ENCODE assay signal across 20 cellular contexts in genomic region chr15:100692259-100692658, GRCh38.
DNase-seq lines count a peak whose midpoint lies in the region; ATAC-seq, FAIRE-seq and TF ChIP-seq lines count a peak whose summit lies in the region.
"Had no signal": no experiment of that assay in that cellular context is flagged by ENCODE, and none has a peak within 500 bp of the region (broad histone marks: within the 10 kb centered on the region; RNA-seq: fewer than 3 reads in every experiment).

No MANE protein-coding gene starts in this region.

- no peak overlapping the region for H3K4me3 ChIP-seq in GM23248
- no peak overlapping the region for H3K4me3 ChIP-seq in astrocyte (ENCODE audit: insufficient read depth, low read depth, low read length)
- H3K4me3 ChIP-seq in fibroblast of villous mesenchyme (ENCODE audit: low read depth, low read length): no peak overlapping the region
- no peak overlapping the region for H3K4me3 ChIP-seq in osteoblast (ENCODE audit: insufficient read depth, low read length)
- no peak overlapping the region for H3K4me3 ChIP-seq in MM.1S (ENCODE audit: low read length)

- FAIRE-seq in astrocyte (lab: Jason Lieb, UNC): no peak
- FAIRE-seq: A204.1, GM12892, H1 had no signal

- H3K36me3 Mint-ChIP-seq in astrocyte (ENCODE audit: low read depth, unreplicated experiment): peaks cover 2% of the 10 kb centered on the region

- no peak for ATAC-seq in activated CD4-positive, CD25-positive, alpha-beta regulatory T cell treated with anti-CD3 and anti-CD28 coated beads, Interleukin-2, amount 50 U/mL, for 24 hours

- H3K9ac ChIP-seq in GM23248 (no peak overlapping the region), astrocyte (ENCODE audit: low read length) (no peak overlapping the region), MM.1S (ENCODE audit: low read length) (no peak overlapping the region)

- peaks cover 3% of the 10 kb centered on the region for H3K9me3 Mint-ChIP-seq in astrocyte (ENCODE audit: unreplicated experiment)

- H3K27ac ChIP-seq in GM23248 (no peak overlapping the region), astrocyte (ENCODE audit: low read depth, low read length) (no peak overlapping the region), osteoblast (ENCODE audit: low read depth, low read length) (peak overlapping the region; percentile 25), MM.1S (ENCODE audit: low read length) (no peak overlapping the region)
- H3K27ac ChIP-seq: C4-2B had no signal

- H2AFZ ChIP-seq in GM23248: no peak overlapping the region
- no peak overlapping the region for H2AFZ ChIP-seq in astrocyte (ENCODE audit: low read depth, low read length)
- peak overlapping the region; percentile 57 for H2AFZ ChIP-seq in osteoblast (ENCODE audit: low read length)
- no peak overlapping the region for H2AFZ ChIP-seq in MM.1S (ENCODE audit: low read length)

- DNase-seq in GM23248: peak; percentile 28
- peak; percentile 76 for DNase-seq in astrocyte (ENCODE audit: low read depth)
- DNase-seq in fibroblast of villous mesenchyme (ENCODE audit: low read depth): peak; percentile 36
- peak; percentile 46 for DNase-seq in osteoblast (ENCODE audit: insufficient read length, low spot score, missing footprints)
- no peak for DNase-seq in MM.1S
- DNase-seq in AG08395 (ENCODE audit: low spot score): no peak
- DNase-seq: DMS 273 treated with DMSO at 0.1 percent for 48 hours, Kasumi-1, NCI-H1417, NCI-H2029, NCI-H2171 treated with DMSO at 0.1 percent for 48 hours, NCI-H774, RPMI8226, SIG-M5 had no signal

- no peaks in the 10 kb centered on the region for H3K9me2 ChIP-seq in GM23248 (ENCODE audit: insufficient read depth)
- H3K9me2 ChIP-seq in MM.1S (replicated peaks; ENCODE audit: insufficient read depth, low read length): no peaks in the 10 kb centered on the region

- peaks cover 16% of the 10 kb centered on the region for H3K4me1 ChIP-seq in GM23248 (ENCODE audit: insufficient read depth)
- peaks cover 21% of the 10 kb centered on the region for H3K4me1 ChIP-seq in astrocyte (ENCODE audit: insufficient read depth, low read length)
- H3K4me1 ChIP-seq in osteoblast (ENCODE audit: insufficient read depth, low read length): peaks cover 48% of the 10 kb centered on the region
- no peaks in the 10 kb centered on the region for H3K4me1 ChIP-seq in MM.1S (ENCODE audit: low read length)

- H4K20me1 ChIP-seq in GM23248 (ENCODE audit: insufficient read depth) (no peaks in the 10 kb centered on the region), astrocyte (ENCODE audit: insufficient read depth, low read length) (no peaks in the 10 kb centered on the region), osteoblast (ENCODE audit: insufficient read depth, low read length) (no peaks in the 10 kb centered on the region), MM.1S (ENCODE audit: insufficient read depth, low read length) (no peaks in the 10 kb centered on the region)

- 69 to 79% methylated on average over 3 of the region's 3 CpGs for WGBS in GM23248 (ENCODE audit: low coverage in 1 of 2, low lambda C conversion rate in 2 of 2, missing lambda C conversion rate in 2 of 2), 2 experiments

- TF ChIP-seq CTCF in astrocyte (IDR thresholded peaks at IDR 0.05; ENCODE audit: insufficient read depth, low read depth, low read length) (no peak), fibroblast of villous mesenchyme (IDR thresholded peaks at IDR 0.05; ENCODE audit: insufficient read depth, low read depth, low read length) (no peak), osteoblast (IDR thresholded peaks at IDR 0.05; ENCODE audit: extremely low read depth, low read depth, low read length) (no peak), MM.1S (IDR thresholded peaks at IDR 0.05; ENCODE audit: low read length) (no peak)

- no peak overlapping the region for H3K27ac Mint-ChIP-seq in astrocyte (ENCODE audit: unreplicated experiment)
- H3K27ac Mint-ChIP-seq: IgD-negative memory B cell had no signal

- no peaks in the 10 kb centered on the region for H3K79me2 ChIP-seq in GM23248 (ENCODE audit: insufficient read depth)
- no peaks in the 10 kb centered on the region for H3K79me2 ChIP-seq in astrocyte (ENCODE audit: insufficient read depth, low read length)
- H3K79me2 ChIP-seq in osteoblast (ENCODE audit: insufficient read depth, low read length): no peaks in the 10 kb centered on the region
- no peaks in the 10 kb centered on the region for H3K79me2 ChIP-seq in MM.1S (ENCODE audit: low read length)

- H3K4me2 ChIP-seq in GM23248 (ENCODE audit: unreplicated experiment) (no peak overlapping the region), astrocyte (ENCODE audit: low read length) (no peak overlapping the region), osteoblast (ENCODE audit: insufficient read depth, low read length) (no peak overlapping the region), MM.1S (ENCODE audit: low read depth, low read length) (no peak overlapping the region)

- H3K36me3 ChIP-seq in GM23248 (ENCODE audit: low read depth) (no peaks in the 10 kb centered on the region), astrocyte (ENCODE audit: insufficient read depth, low read length) (no peaks in the 10 kb centered on the region), osteoblast (ENCODE audit: insufficient read depth, low read length) (no peaks in the 10 kb centered on the region), MM.1S (replicated peaks; ENCODE audit: insufficient read depth, low read length) (no peaks in the 10 kb centered on the region)

- H3F3A ChIP-seq in GM23248 (ENCODE audit: insufficient read depth) (peaks cover 21% of the 10 kb centered on the region), MM.1S (ENCODE audit: insufficient read depth, low read length) (no peaks in the 10 kb centered on the region)

- in situ Hi-C loops in GM23248 (cut with MboI): no loop called here

- H3K27me3 Mint-ChIP-seq in astrocyte (ENCODE audit: low read depth, unreplicated experiment): peaks cover 30% of the 10 kb centered on the region

- H3K9me3 ChIP-seq in GM23248 (ENCODE audit: low read depth) (no peaks in the 10 kb centered on the region), astrocyte (ENCODE audit: insufficient read depth, low read depth, low read length) (no peaks in the 10 kb centered on the region), osteoblast (ENCODE audit: low read depth, low read length) (no peaks in the 10 kb centered on the region), MM.1S (replicated peaks; ENCODE audit: insufficient read depth, low read length) (no peaks in the 10 kb centered on the region)

- H3K4me1 Mint-ChIP-seq in astrocyte (ENCODE audit: low read depth, unreplicated experiment): peaks cover 14% of the 10 kb centered on the region

- H3K27me3 ChIP-seq in GM23248 (replicated peaks; ENCODE audit: insufficient read depth) (no peaks in the 10 kb centered on the region), astrocyte (ENCODE audit: insufficient read depth, low read length) (no peaks in the 10 kb centered on the region), osteoblast (ENCODE audit: insufficient read depth, low read length) (no peaks in the 10 kb centered on the region), MM.1S (replicated peaks; ENCODE audit: insufficient read depth, low read length) (no peaks in the 10 kb centered on the region; the same call in none of the 2 replicates)

- H3K4me3 Mint-ChIP-seq in astrocyte (ENCODE audit: unreplicated experiment): no peak overlapping the region
- H3K4me3 Mint-ChIP-seq: IgD-negative memory B cell had no signal

Comparison
In these comparisons a context has a peak if more than half of its experiments do, and no peak if none do; other contexts are left out.
1. DNase-seq: peak in GM23248 (single experiment), astrocyte (single experiment), fibroblast of villous mesenchyme (single experiment) and osteoblast (single experiment); none in MM.1S (single experiment) and AG08395 (single experiment).